In the genomic region with DNA sequence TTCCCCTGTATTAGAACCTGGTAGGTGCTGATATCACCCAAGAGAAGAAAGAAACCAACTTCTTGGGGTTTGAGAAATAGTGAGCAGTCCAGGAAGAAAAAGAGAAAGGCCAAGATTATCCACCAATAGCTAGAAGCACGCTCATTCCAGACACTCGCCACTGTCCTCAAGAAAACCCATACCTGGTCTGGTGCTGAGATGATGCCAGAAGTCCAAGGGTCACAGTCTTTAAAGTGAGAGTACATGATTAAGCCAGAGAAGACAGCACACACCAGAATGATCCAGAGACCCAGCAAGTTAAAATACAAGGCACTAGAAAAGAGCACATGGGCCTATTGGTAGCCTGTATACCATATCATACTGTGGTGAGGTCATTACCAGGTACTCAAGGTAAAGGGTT, we compare ENCODE assay signal across 24 cellular contexts. TPM values are rescaled to one million over a fixed set of nuclear protein-coding genes. Genes with fewer than 3 reads are reported as not detected.
"Had no signal": no experiment of that assay in that cellular context is flagged by ENCODE, and none has a peak within 500 bp of the region (broad histone marks: within the 10 kb centered on the region; RNA-seq: fewer than 3 reads in every experiment).

No MANE protein-coding gene starts in this region.

- ATAC-seq: K562 had no signal

- H3K27me3 ChIP-seq: SJSA1 had no signal

- H3K9ac ChIP-seq: KMS-11 had no signal

- H3K4me2 ChIP-seq: KMS-11 had no signal

- H3K9me3 ChIP-seq: SJSA1 had no signal

- H3K27ac ChIP-seq: KMS-11, SJSA1, SK-N-MC had no signal

- H3K4me3 ChIP-seq: K562, SJSA1, SK-N-MC had no signal

- H3K36me3 ChIP-seq: SJSA1 had no signal

- FAIRE-seq: K562, RCC 7860 had no signal

- DNase-seq: Kasumi-1, MM.1S, NCI-H1092 treated with DMSO at 0.1 percent for 48 hours, NCI-H1436, NCI-H187, NCI-H2029, NCI-H2081 treated with DMSO at 0.1 percent for 48 hours, NCI-H2171, NCI-H226, NCI-H446, NCI-H510A, NCI-H524 treated with DMSO at 0.1 percent for 48 hours, NCI-H69, NCI-H774, Right ventricle myocardium superior, RPMI8226, SIG-M5 had no signal

- H3K4me1 ChIP-seq: SJSA1 had no signal

RNA-seq across cellular contexts. Expression of a gene that starts 23.6 kb away (rescaled TPM):
- total RNA-seq: HT1080, Right ventricle myocardium superior, SJSA1 had no signal
- polyA plus RNA-seq: IgD-negative memory B cell had no signal
